In the genomic region with DNA sequence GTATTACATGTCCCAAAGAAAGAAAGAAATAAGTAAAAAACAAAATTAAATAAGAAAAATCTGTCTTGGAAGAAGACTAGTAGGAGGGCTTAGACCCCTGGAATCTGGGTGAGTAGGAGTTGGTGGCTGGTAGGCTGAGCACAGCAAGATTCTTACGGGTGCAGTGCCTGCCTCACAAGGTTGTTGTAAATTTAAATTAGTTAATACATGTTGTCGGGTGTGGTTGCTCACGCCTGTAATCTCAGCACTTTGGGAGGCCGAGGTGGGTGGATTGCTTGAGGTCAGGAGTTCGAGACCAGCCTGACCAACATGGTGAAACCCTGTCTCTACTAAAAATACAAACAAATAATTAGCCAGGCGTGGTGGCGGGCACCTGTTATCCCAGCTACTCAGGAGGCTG, we compare ENCODE assay signal across 11 cellular contexts. TPM values are rescaled to one million over a fixed set of nuclear protein-coding genes. Genes with fewer than 3 reads are reported as not detected.
"Had no signal": no experiment of that assay in that cellular context is flagged by ENCODE, and none has a peak within 500 bp of the region (broad histone marks: within the 10 kb centered on the region; RNA-seq: fewer than 3 reads in every experiment).

No MANE protein-coding gene starts in this region.

RNA-seq across cellular contexts. Expression of a gene that starts 13.4 kb away (rescaled TPM):
- total RNA-seq: activated B cell treated with CpG ODN at 0.5 μM for 24 hours; activated CD4-positive, alpha-beta memory T cell treated with anti-CD3 and anti-CD28 coated beads for 36 hours; activated CD4-positive, alpha-beta memory T cell treated with anti-CD3 and anti-CD28 coated beads, Interleukin-2, amount 10 ng/mL, durations not matched to agents 7 days and 5 days; activated CD4-positive, alpha-beta T cell treated with anti-CD3 and anti-CD28 coated beads, Interleukin-2, amount 10 ng/mL, durations not matched to agents 7 days and 5 days; activated CD8-positive, alpha-beta memory T cell treated with anti-CD3 and anti-CD28 coated beads for 36 hours; activated CD8-positive, alpha-beta T cell treated with anti-CD3 and anti-CD28 coated beads for 36 hours; activated CD8-positive, alpha-beta T cell treated with anti-CD3 and anti-CD28 coated beads, Interleukin-2, amount 10 ng/mL, durations not matched to agents 7 days and 5 days; T-helper 1 cell treated with Interleukin-12 subunit alpha and Interleukin-12 subunit beta and Interleukin-4 antibody, amounts not matched to agents 30 ng/mL and 1 ng/mL, for 36 hours; T-helper 17 cell; T-helper 2 cell treated with Interferon-gamma antibody and Interleukin-4, amounts not matched to agents 100 ng/mL and 5 ng/mL, for 36 hours; WTC11 had no signal
